In the genomic region with DNA sequence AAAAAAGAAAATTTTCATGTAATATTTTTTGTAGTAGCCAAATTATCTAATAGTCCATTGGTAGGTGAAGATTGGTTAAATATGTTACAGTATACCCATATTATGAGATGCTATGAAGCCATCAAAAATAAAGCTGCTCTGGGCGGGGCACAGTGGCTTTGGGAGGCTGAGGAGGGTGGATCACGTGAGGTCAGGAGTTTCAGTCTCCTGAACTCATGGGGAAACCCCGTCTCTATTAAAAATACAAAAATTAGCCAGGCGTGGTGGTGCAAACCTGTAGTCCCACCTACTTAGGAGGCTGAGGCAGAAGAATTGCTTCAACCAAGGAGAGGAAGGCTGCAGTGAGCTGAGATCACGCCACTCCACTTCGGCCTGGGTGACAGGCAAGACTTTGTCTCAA, we compare ENCODE assay signal across 26 cellular contexts.
"Had no signal": no experiment of that assay in that cellular context is flagged by ENCODE, and none has a peak within 500 bp of the region (broad histone marks: within the 10 kb centered on the region; RNA-seq: fewer than 3 reads in every experiment).

No MANE protein-coding gene starts in this region.

- ATAC-seq: effector memory CD8-positive, alpha-beta T cell; left lobe of liver; naive thymus-derived CD8-positive, alpha-beta T cell; sciatic nerve; stimulated activated naive CD8-positive, alpha-beta T cell treated with anti-CD3 and anti-CD28 coated beads, Interleukin-15, Interleukin-2, amounts not matched to agents 100 U/mL and 50 U/mL, for 24 hours had no signal

- H3K4me1 ChIP-seq: prostate gland, right atrium auricular region, testis, tibial artery had no signal

- H3K4me2 ChIP-seq: smooth muscle cell had no signal

- H3K27me3 Mint-ChIP-seq: effector memory CD8-positive, alpha-beta T cell had no signal

- H3K27me3 ChIP-seq: right atrium auricular region, testis, tibial artery had no signal

- FAIRE-seq: endometrium, frontal cortex, keratinocyte had no signal

- H3K9me3 ChIP-seq: prostate gland, right atrium auricular region, testis, tibial artery had no signal

- DNase-seq: cortex of kidney; effector memory CD8-positive, alpha-beta T cell; head of caudate nucleus; mesenchymal stem cell; naive thymus-derived CD8-positive, alpha-beta T cell; nephron progenitor cell; nucleus accumbens; stimulated activated CD4-positive, alpha-beta T cell treated with anti-CD3 and anti-CD28 coated beads, Interleukin-12 subunit alpha, Interleukin-12 subunit beta, amount 100 ng/mL, for 4 hours; stimulated activated CD4-positive, alpha-beta T cell treated with anti-CD3 and anti-CD28 coated beads, Interleukin-1b, Interleukin-23, amount 100 ng/mL, for 48 hours; stimulated activated CD4-positive, alpha-beta T cell treated with anti-CD3 and anti-CD28 coated beads, Interleukin-4, amount 100 ng/mL, for 1 hour; stimulated activated CD8-positive, alpha-beta memory T cell treated with anti-CD3 and anti-CD28 coated beads, Interleukin-4, amount 100 ng/mL, for 48 hours; stimulated activated naive CD8-positive, alpha-beta T cell treated with anti-CD3 and anti-CD28 coated beads, Interleukin-15, Interleukin-2, amounts not matched to agents 100 U/mL and 50 U/mL, for 24 hours; substantia nigra; testis; tibial artery had no signal

- H3K4me3 ChIP-seq: lung, prostate gland, right atrium auricular region, smooth muscle cell, testis, tibial artery had no signal

- H3K27ac ChIP-seq: prostate gland, right atrium auricular region, testis, tibial artery had no signal

- H3K9me3 Mint-ChIP-seq: mesothelial cell of epicardium, nephron progenitor cell, type B pancreatic cell had no signal

- H3K36me3 ChIP-seq: prostate gland, right atrium auricular region, tibial artery had no signal

- H3K4me3 Mint-ChIP-seq: effector memory CD8-positive, alpha-beta T cell; mesothelial cell of epicardium; naive thymus-derived CD8-positive, alpha-beta T cell; nephron progenitor cell; type B pancreatic cell had no signal

- H3K4me1 Mint-ChIP-seq: nephron progenitor cell had no signal

- H3K27ac Mint-ChIP-seq: effector memory CD8-positive, alpha-beta T cell; mesothelial cell of epicardium; naive thymus-derived CD8-positive, alpha-beta T cell; nephron progenitor cell; type B pancreatic cell had no signal

- H3K36me3 Mint-ChIP-seq: mesothelial cell of epicardium; naive thymus-derived CD8-positive, alpha-beta T cell; type B pancreatic cell had no signal
